20 cellular contexts compared by ENCODE assay signal in genomic region chr10:44925811-44926760, GRCh38. TPM values are rescaled to one million over a fixed set of nuclear protein-coding genes. Genes with fewer than 3 reads are reported as not detected.
DNase-seq lines count a peak whose midpoint lies in the region; ATAC-seq, FAIRE-seq and TF ChIP-seq lines count a peak whose summit lies in the region.
"Had no signal": no experiment of that assay in that cellular context is flagged by ENCODE, and none has a peak within 500 bp of the region (broad histone marks: within the 10 kb centered on the region; RNA-seq: fewer than 3 reads in every experiment).

No MANE protein-coding gene starts in this region.

- BruUV-seq in MCF 10A (replicated peaks; lab: Mats Ljungman, UMichigan) = no TSS peak

- peak overlapping the region; percentile 89 for H4K8ac ChIP-seq in neuronal stem cell (ENCODE audit: low read depth, low read length)

- intact Hi-C loops in MCF 10A (cut with micrococcal nuclease) = no loop called here

- H3K36me3 Mint-ChIP-seq in MCF 10A (ENCODE audit: insufficient read depth, unreplicated experiment) = no peaks in the 10 kb centered on the region
- H3K36me3 Mint-ChIP-seq: T-cell had no signal

- FAIRE-seq in HTR-8/SVneo (lab: Jason Lieb, UNC) (peak; percentile 92), GM19239 (lab: Jason Lieb, UNC) (no peak)
- FAIRE-seq: A204.1, D721Med, H54 had no signal

- H2BK12ac ChIP-seq in neuronal stem cell (ENCODE audit: low read length) = peak overlapping the region; percentile 1

- no peaks in the 10 kb centered on the region for H3K27me3 ChIP-seq in BLaER1 treated with 17β-estradiol and CSF1 and Interleukin-3, amounts not matched to agents 10 nM and 100 nM
- H3K27me3 ChIP-seq in neuronal stem cell (ENCODE audit: control insufficient read depth in 3 of 3, insufficient read depth in 3 of 3, low read depth in 1 of 3, low read length in 3 of 3) = peaks cover 0 to 2% (median 0%) of the 10 kb centered on the region in 3 experiments
- H3K27me3 ChIP-seq: SJCRH30 had no signal

- no peak overlapping the region for H2AFZ ChIP-seq in neuronal stem cell (ENCODE audit: low read length)

- H3K4me2 ChIP-seq in BLaER1 treated with 17β-estradiol and CSF1 and Interleukin-3, amounts not matched to agents 10 nM and 100 nM = peak overlapping the region; percentile 14 to 68 (median 27); a peak in 15 of 22 replicates
- no peak overlapping the region for H3K4me2 ChIP-seq in neuronal stem cell (ENCODE audit: insufficient read depth, low read length, poor library complexity, severe bottlenecking)

- no peak overlapping the region for H3K4me3 ChIP-seq in BLaER1 treated with 17β-estradiol and CSF1 and Interleukin-3, amounts not matched to agents 10 nM and 100 nM
- no peak overlapping the region for H3K4me3 ChIP-seq in neuronal stem cell (ENCODE audit: low read length in 2 of 2)
- H3K4me3 ChIP-seq: SJCRH30 had no signal

- CTCF ChIA-PET in MCF 10A (lab: Yijun Ruan, JAX) = interaction anchor here (0.6 kb wide), 1 partner anchor 528 kb away, joined by 3 read pairs; no protein-coding TSS in a partner anchor

- peak overlapping the region; percentile 27 for H2BK15ac ChIP-seq in neuronal stem cell (ENCODE audit: low read length)

- WGBS in neuronal stem cell (ENCODE audit: extremely low coverage in 2 of 2, insufficient read length in 2 of 2, insufficient replicate concordance in 1 of 2), 2 donors = 100% methylated on average over 1 of the region's 16 CpGs; no CpG with 5 or more reads in 1 of the 2 donors

- no peak overlapping the region for H3K14ac ChIP-seq in neuronal stem cell (ENCODE audit: low read length)

- H4K20me1 ChIP-seq in BLaER1 treated with 17β-estradiol and CSF1 and Interleukin-3, amounts not matched to agents 10 nM and 100 nM = no peaks in the 10 kb centered on the region

- no peaks in the 10 kb centered on the region for H3K4me1 Mint-ChIP-seq in MCF 10A (ENCODE audit: insufficient read depth, unreplicated experiment)
- H3K4me1 Mint-ChIP-seq: T-cell had no signal

- no peak overlapping the region for H3K4ac ChIP-seq in neuronal stem cell (ENCODE audit: low read length)

- ATAC-seq in HG03354 (IDR thresholded peaks at IDR 0.05; ENCODE audit: poor library complexity, severe bottlenecking, unreplicated experiment) = no peak
- ATAC-seq: Panc1, T-cell had no signal

- no peak for TF ChIP-seq CTCF in MCF 10A (IDR thresholded peaks at IDR 0.05; ENCODE audit: unreplicated experiment)

- H3K9me3 ChIP-seq in BLaER1 treated with 17β-estradiol and CSF1 and Interleukin-3, amounts not matched to agents 10 nM and 100 nM (replicated peaks in 1 of 11) = peaks cover 0 to 7% (median 0%) of the 10 kb centered on the region in 11 experiments; a peak in 1 of 22 replicates
- H3K9me3 ChIP-seq in neuronal stem cell (replicated peaks in 1 of 2; ENCODE audit: control insufficient read depth in 2 of 2, insufficient read depth in 1 of 2, low read depth in 1 of 2, low read length in 2 of 2) = peaks cover 0 to 5% of the 10 kb centered on the region in 2 donors
- H3K9me3 ChIP-seq: SJCRH30 had no signal

- H3K9me3 Mint-ChIP-seq in MCF 10A (ENCODE audit: unreplicated experiment) = peaks cover 6% of the 10 kb centered on the region
- H3K9me3 Mint-ChIP-seq: HFFc6, T-cell had no signal

- H2BK120ac ChIP-seq in neuronal stem cell (ENCODE audit: low read depth, low read length) = no peak overlapping the region

- H3K27ac Mint-ChIP-seq in MCF 10A (ENCODE audit: low read depth, unreplicated experiment) = no peak overlapping the region
- H3K27ac Mint-ChIP-seq: HFFc6, T-cell had no signal

- H4K91ac ChIP-seq in neuronal stem cell (ENCODE audit: low read depth, low read length, poor library complexity) = peak overlapping the region; percentile 31

- no peak overlapping the region for H3K27ac ChIP-seq in BLaER1 treated with 17β-estradiol and CSF1 and Interleukin-3, amounts not matched to agents 10 nM and 100 nM
- no peak overlapping the region for H3K27ac ChIP-seq in neuronal stem cell (replicated peaks; ENCODE audit: low read length)
- H3K27ac ChIP-seq: SJCRH30 had no signal

- POLR2A ChIA-PET in MCF 10A (lab: Yijun Ruan, JAX) = no interaction called here

- peak overlapping the region; percentile 12 for H3K23ac ChIP-seq in neuronal stem cell (ENCODE audit: low read depth, low read length, poor library complexity)

- H2AK5ac ChIP-seq in neuronal stem cell (ENCODE audit: low read depth, low read length) = peak overlapping the region; percentile 78

- H2BK5ac ChIP-seq in neuronal stem cell (ENCODE audit: low read length) = peak overlapping the region; percentile 46

- peaks cover 30% of the 10 kb centered on the region for H3K27me3 Mint-ChIP-seq in MCF 10A (ENCODE audit: insufficient read depth, unreplicated experiment)
- H3K27me3 Mint-ChIP-seq: T-cell had no signal

- no peaks in the 10 kb centered on the region for H3K79me1 ChIP-seq in neuronal stem cell (ENCODE audit: low read depth, low read length)

- no peak overlapping the region for H3K9ac ChIP-seq in BLaER1 treated with 17β-estradiol and CSF1 and Interleukin-3, amounts not matched to agents 10 nM and 100 nM
- no peak overlapping the region for H3K9ac ChIP-seq in neuronal stem cell (ENCODE audit: low read depth, low read length, poor library complexity)

- peak overlapping the region; percentile 29 for H3K18ac ChIP-seq in neuronal stem cell (ENCODE audit: low read length)

- no peaks in the 10 kb centered on the region for H3K36me3 ChIP-seq in BLaER1 treated with 17β-estradiol and CSF1 and Interleukin-3, amounts not matched to agents 10 nM and 100 nM
- no peaks in the 10 kb centered on the region for H3K36me3 ChIP-seq in neuronal stem cell (replicated peaks in 1 of 2; ENCODE audit: control insufficient read depth in 2 of 2, insufficient read depth in 2 of 2, low read length in 2 of 2)
- H3K36me3 ChIP-seq: SJCRH30 had no signal

- DNase-seq in HTR-8/SVneo (ENCODE audit: insufficient read length, low spot score) (no peak), ecto neural progenitor cell (ENCODE audit: low spot score) (peak; percentile 35), neuronal stem cell (ENCODE audit: low spot score) (no peak), MCF 10A (ENCODE audit: unreplicated experiment) (no peak), GM19239 (ENCODE audit: insufficient read length, low spot score) (no peak), NOMO-1 treated with dmso at 0.1 percent for 144 hours (lab: John Stamatoyannopoulos, UW; ENCODE audit: unreplicated experiment) (no peak)
- DNase-seq: EL, HFFc6, NCI-H1092, NCI-H2029, NCI-H2227 treated with DMSO at 0.1 percent for 48 hours, NCI-H748 treated with DMSO at 0.1 percent for 48 hours, T-cell had no signal

- H3K4me1 ChIP-seq in BLaER1 treated with 17β-estradiol and CSF1 and Interleukin-3, amounts not matched to agents 10 nM and 100 nM = peaks cover 25 to 37% (median 31%) of the 10 kb centered on the region in 10 experiments
- peaks cover 3 to 11% of the 10 kb centered on the region in 2 donors for H3K4me1 ChIP-seq in neuronal stem cell (ENCODE audit: control insufficient read depth in 2 of 2, insufficient read depth in 1 of 2, low read depth in 1 of 2, low read length in 2 of 2)
- H3K4me1 ChIP-seq: SJCRH30 had no signal

- H3K4me3 Mint-ChIP-seq in MCF 10A (ENCODE audit: unreplicated experiment) = no peak overlapping the region
- H3K4me3 Mint-ChIP-seq: HFFc6, T-cell had no signal

RNA-seq across cellular contexts. Expression of gene TMEM72, which starts 14.9 kb away (rescaled TPM):
- not detected for polyA plus RNA-seq in neuronal stem cell (2013, experiment 1 of 2)
- polyA plus RNA-seq in neuronal stem cell (2013, experiment 2 of 2) = 0.03 TPM
- not detected in 2 replicates for total RNA-seq in MCF 10A (2022)
- total RNA-seq: HFFc6 had no signal

RNA-seq across cellular contexts. Expression of gene RASSF4, which starts 33.5 kb away (rescaled TPM):
- polyA plus RNA-seq in neuronal stem cell (2013, experiment 1 of 2) = 13.0 TPM
- polyA plus RNA-seq in neuronal stem cell (2013, experiment 2 of 2) = 13.1 TPM
- total RNA-seq in MCF 10A (2022) = 0.22 TPM in 1 of 2 replicates, not detected in the other

RNA-seq across cellular contexts. Expression of gene DEPP1, which starts 52.5 kb away (rescaled TPM):
- 0.22 TPM for polyA plus RNA-seq in neuronal stem cell (2013, experiment 1 of 2)
- 0.26 TPM for polyA plus RNA-seq in neuronal stem cell (2013, experiment 2 of 2)
- 0.76 and 0.84 TPM in 2 replicates for total RNA-seq in MCF 10A (2022)
